ENCODE assay signal across 23 cellular contexts in the genomic region with DNA sequence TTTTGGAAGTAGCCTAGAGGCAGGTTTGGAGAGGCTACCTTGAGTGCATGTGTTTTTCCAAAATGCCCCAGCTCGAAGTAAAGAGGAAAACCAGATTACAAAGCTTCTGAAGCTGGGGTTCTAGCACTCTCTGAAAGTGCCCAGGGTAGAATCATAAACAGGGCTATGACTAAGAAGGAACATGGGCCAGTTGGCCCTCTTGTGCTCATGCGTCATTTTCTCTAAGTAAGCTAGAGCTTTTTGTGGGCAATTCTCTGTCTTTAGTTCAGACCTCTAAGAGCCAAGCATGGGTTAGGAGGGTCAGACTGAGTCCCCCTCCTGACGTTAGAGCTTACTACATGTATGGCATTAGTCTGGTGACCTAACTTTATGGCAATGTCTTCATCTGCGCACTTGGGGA.
DNase-seq lines count a peak whose midpoint lies in the region; ATAC-seq, FAIRE-seq and TF ChIP-seq lines count a peak whose summit lies in the region.
"Had no signal": no experiment of that assay in that cellular context is flagged by ENCODE, and none has a peak within 500 bp of the region (broad histone marks: within the 10 kb centered on the region; RNA-seq: fewer than 3 reads in every experiment).

No MANE protein-coding gene starts in this region.

- TF ChIP-seq CTCF in colonic mucosa (IDR thresholded peaks at IDR 0.05) (no peak), ovary (IDR thresholded peaks at IDR 0.05) (no peak)

- TF ChIP-seq POLR2A in ovary (IDR thresholded peaks at IDR 0.05): no peak

- TF ChIP-seq EP300 in ovary (IDR thresholded peaks at IDR 0.05): no peak

- no peaks in the 10 kb centered on the region for H3K27me3 ChIP-seq in colonic mucosa
- no peaks in the 10 kb centered on the region for H3K27me3 ChIP-seq in small intestine (ENCODE audit: control insufficient read depth in 2 of 2, insufficient read depth in 2 of 2, low read length in 2 of 2)
- no peaks in the 10 kb centered on the region for H3K27me3 ChIP-seq in ovary

- no peaks in the 10 kb centered on the region for H3K9me3 Mint-ChIP-seq in stimulated activated effector memory CD8-positive, alpha-beta T cell treated with anti-CD3 and anti-CD28 coated beads, Interleukin-12 subunit alpha, Interleukin-12 subunit beta, amount 100 ng/mL, for 72 hours
- H3K9me3 Mint-ChIP-seq: activated B cell treated with CpG ODN at 0.5 μM for 24 hours; activated naive CD8-positive, alpha-beta T cell treated with anti-CD3 and anti-CD28 coated beads for 36 hours; activated T-helper 2 cell treated with anti-CD3 and anti-CD28 coated beads, Interferon-gamma antibody, Interleukin-2, Interleukin-4, amounts not matched to agents 10 μg/mL and 5 μg/mL and 100 μg/mL, durations not matched to agents 14 hours and 24 hours and 36 hours; natural killer cell treated with Interleukin-12 subunit alpha and Interleukin-12 subunit beta and Interleukin-15 and Interleukin-18, amount 100 ng/mL, for 72 hours had no signal

- H3K9ac ChIP-seq in colonic mucosa (ENCODE audit: low read depth in 2 of 2, low read length in 2 of 2): no peak overlapping the region

- no peaks in the 10 kb centered on the region for H3K4me1 ChIP-seq in colonic mucosa
- H3K4me1 ChIP-seq in small intestine (ENCODE audit: control insufficient read depth in 2 of 2, insufficient read depth in 1 of 2, low read depth in 1 of 2, low read length in 1 of 2): peaks cover 0 to 3% of the 10 kb centered on the region in 2 donors
- H3K4me1 ChIP-seq in ovary (ENCODE audit: insufficient read depth): peaks cover 1% of the 10 kb centered on the region
- H3K4me1 ChIP-seq: HAP-1 had no signal

- intact Hi-C loops in colonic mucosa (cut with DNase I) (no loop called here), ovary (cut with DNase I) (no loop called here)

- FAIRE-seq in small intestine (lab: Jason Lieb, UNC): no peak
- FAIRE-seq: endometrium, G401.6 had no signal

- WGBS in small intestine, 3 donors: 56 to 84% (median 63%) methylated on average over 4 of the region's 4 CpGs
- WGBS in ovary, 3 donors: 74 to 90% (median 85%) methylated on average over 4 of the region's 4 CpGs

- peak overlapping the region; percentile 5 for H3K27ac ChIP-seq in colonic mucosa
- H3K27ac ChIP-seq in small intestine (ENCODE audit: low read depth in 1 of 2, low read length in 1 of 2): peak overlapping the region; percentile 7 to 38
- H3K27ac ChIP-seq in ovary: no peak overlapping the region

- no peak overlapping the region for H3K4me3 Mint-ChIP-seq in stimulated activated effector memory CD8-positive, alpha-beta T cell treated with anti-CD3 and anti-CD28 coated beads, Interleukin-12 subunit alpha, Interleukin-12 subunit beta, amount 100 ng/mL, for 72 hours
- H3K4me3 Mint-ChIP-seq: activated B cell treated with CpG ODN at 0.5 μM for 24 hours; activated naive CD8-positive, alpha-beta T cell treated with anti-CD3 and anti-CD28 coated beads for 36 hours; CD4-positive, CD25-positive, alpha-beta regulatory T cell; natural killer cell treated with Interleukin-12 subunit alpha and Interleukin-12 subunit beta and Interleukin-15 and Interleukin-18, amount 100 ng/mL, for 72 hours had no signal

- no peak for ATAC-seq in stimulated activated effector memory CD8-positive, alpha-beta T cell treated with anti-CD3 and anti-CD28 coated beads, Interleukin-12 subunit alpha, Interleukin-12 subunit beta, amount 100 ng/mL, for 72 hours
- ATAC-seq in HG03378 (IDR thresholded peaks at IDR 0.05; ENCODE audit: unreplicated experiment): no peak
- ATAC-seq in HG03039 (IDR thresholded peaks at IDR 0.05; ENCODE audit: unreplicated experiment): no peak
- ATAC-seq: natural killer cell treated with Interleukin-12 subunit alpha and Interleukin-12 subunit beta and Interleukin-15 and Interleukin-18, amount 100 ng/mL, for 72 hours; sciatic nerve had no signal

- H3K4me3 ChIP-seq in colonic mucosa (no peak overlapping the region), small intestine (ENCODE audit: low read depth in 1 of 2, low read length in 2 of 2) (no peak overlapping the region), ovary (no peak overlapping the region)
- H3K4me3 ChIP-seq: HAP-1 had no signal

- no peaks in the 10 kb centered on the region for H3K36me3 Mint-ChIP-seq in stimulated activated effector memory CD8-positive, alpha-beta T cell treated with anti-CD3 and anti-CD28 coated beads, Interleukin-12 subunit alpha, Interleukin-12 subunit beta, amount 100 ng/mL, for 72 hours
- H3K36me3 Mint-ChIP-seq: activated naive CD8-positive, alpha-beta T cell treated with anti-CD3 and anti-CD28 coated beads for 36 hours; CD4-positive, CD25-positive, alpha-beta regulatory T cell; natural killer cell treated with Interleukin-12 subunit alpha and Interleukin-12 subunit beta and Interleukin-15 and Interleukin-18, amount 100 ng/mL, for 72 hours had no signal

- no peak overlapping the region for H3K27ac Mint-ChIP-seq in stimulated activated effector memory CD8-positive, alpha-beta T cell treated with anti-CD3 and anti-CD28 coated beads, Interleukin-12 subunit alpha, Interleukin-12 subunit beta, amount 100 ng/mL, for 72 hours
- H3K27ac Mint-ChIP-seq: activated B cell treated with CpG ODN at 0.5 μM for 24 hours; activated naive CD8-positive, alpha-beta T cell treated with anti-CD3 and anti-CD28 coated beads for 36 hours; activated T-helper 2 cell treated with anti-CD3 and anti-CD28 coated beads, Interferon-gamma antibody, Interleukin-2, Interleukin-4, amounts not matched to agents 10 μg/mL and 5 μg/mL and 100 μg/mL, durations not matched to agents 14 hours and 24 hours and 36 hours; CD4-positive, CD25-positive, alpha-beta regulatory T cell; natural killer cell treated with Interleukin-12 subunit alpha and Interleukin-12 subunit beta and Interleukin-15 and Interleukin-18, amount 100 ng/mL, for 72 hours had no signal

- H3K4me1 Mint-ChIP-seq in stimulated activated effector memory CD8-positive, alpha-beta T cell treated with anti-CD3 and anti-CD28 coated beads, Interleukin-12 subunit alpha, Interleukin-12 subunit beta, amount 100 ng/mL, for 72 hours: no peaks in the 10 kb centered on the region
- H3K4me1 Mint-ChIP-seq: activated B cell treated with CpG ODN at 0.5 μM for 24 hours; activated naive CD8-positive, alpha-beta T cell treated with anti-CD3 and anti-CD28 coated beads for 36 hours had no signal

- DNase-seq in M059J (ENCODE audit: low read depth) (peak; percentile 54), colonic mucosa (no peak), lung microvascular endothelial cell (ENCODE audit: low read depth in 2 of 2) (peak; percentile 16 to 36), small intestine (peak; percentile 47), ovary (no peak)
- no peak for DNase-seq in stimulated activated effector memory CD8-positive, alpha-beta T cell treated with anti-CD3 and anti-CD28 coated beads, Interleukin-12 subunit alpha, Interleukin-12 subunit beta, amount 100 ng/mL, for 72 hours (ENCODE audit: low spot score in 2 of 2)
- DNase-seq: activated B cell treated with CpG ODN at 0.5 μM for 24 hours; activated CD4-positive, alpha-beta T cell treated with anti-CD3 and anti-CD28 coated beads, Interleukin-2, amount 50 U/mL, for 4 hours; activated CD8-positive, alpha-beta memory T cell treated with anti-CD3 and anti-CD28 coated beads, Interleukin-2, amount 50 U/mL, for 48 hours; activated naive CD8-positive, alpha-beta T cell treated with anti-CD3 and anti-CD28 coated beads for 36 hours; CD4-positive, CD25-positive, alpha-beta regulatory T cell; KG1; mesenchymal stem cell; NCI-H187 treated with DMSO at 0.1 percent for 48 hours; NCI-H748 treated with DMSO at 0.1 percent for 48 hours had no signal

- no peaks in the 10 kb centered on the region for H3K36me3 ChIP-seq in colonic mucosa
- no peaks in the 10 kb centered on the region for H3K36me3 ChIP-seq in small intestine (ENCODE audit: control insufficient read depth in 2 of 2, insufficient read depth in 2 of 2, low read length in 2 of 2)
- H3K36me3 ChIP-seq in ovary: no peaks in the 10 kb centered on the region
- H3K36me3 ChIP-seq: HAP-1 had no signal

- no peaks in the 10 kb centered on the region for H3K9me3 ChIP-seq in colonic mucosa
- H3K9me3 ChIP-seq in small intestine (ENCODE audit: control insufficient read depth, low read depth): no peaks in the 10 kb centered on the region
- no peaks in the 10 kb centered on the region for H3K9me3 ChIP-seq in ovary
- H3K9me3 ChIP-seq: HAP-1 had no signal

Comparison
In these comparisons a context has a peak if more than half of its experiments do, and no peak if none do; other contexts are left out.
1. DNase-seq: peak in M059J (single experiment), lung microvascular endothelial cell (2 of 2) and small intestine (single experiment); none in colonic mucosa (single experiment), stimulated activated effector memory CD8-positive, alpha-beta T cell treated with anti-CD3 and anti-CD28 coated beads, Interleukin-12 subunit alpha, Interleukin-12 subunit beta, amount 100 ng/mL, for 72 hours (0 of 2) and ovary (0 of 5).
2. H3K27ac ChIP-seq: peak in colonic mucosa (single experiment) and small intestine (2 of 2); none in ovary (0 of 2).